In the genomic region with DNA sequence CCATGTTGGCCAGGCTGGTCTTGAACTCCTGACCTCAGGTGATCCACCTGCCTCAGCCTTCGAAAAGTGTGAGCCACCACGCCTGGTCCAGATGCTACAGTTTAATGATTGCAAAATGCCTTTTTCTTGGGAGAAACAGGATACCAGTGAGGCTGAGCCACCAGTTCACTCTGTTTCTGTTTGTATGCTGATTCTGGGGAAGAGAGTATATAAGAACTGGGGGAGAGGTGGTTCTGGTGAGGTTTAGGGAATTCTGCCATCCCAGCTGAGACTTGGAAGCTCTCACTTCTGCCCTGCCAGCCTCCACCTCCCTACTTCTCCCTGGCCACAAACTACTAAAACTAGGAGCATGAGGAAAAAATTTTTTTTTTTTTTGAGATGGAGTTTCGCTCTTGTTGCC, we compare ENCODE assay signal across 23 cellular contexts. TPM values are rescaled to one million over a fixed set of nuclear protein-coding genes. Genes with fewer than 3 reads are reported as not detected.
DNase-seq lines count a peak whose midpoint lies in the region; ATAC-seq lines count a peak whose summit lies in the region.
"Had no signal": no experiment of that assay in that cellular context is flagged by ENCODE, and none has a peak within 500 bp of the region (broad histone marks: within the 10 kb centered on the region; RNA-seq: fewer than 3 reads in every experiment).

No MANE protein-coding gene starts in this region.

- H3K36me3 Mint-ChIP-seq in activated naive CD8-positive, alpha-beta T cell treated with anti-CD3 and anti-CD28 coated beads, Interleukin-2, amount 10 ng/mL, durations not matched to agents 7 days and 5 days: peaks cover 28% of the 10 kb centered on the region
- H3K36me3 Mint-ChIP-seq in activated naive CD8-positive, alpha-beta T cell treated with anti-CD3 and anti-CD28 coated beads for 36 hours: peaks cover 30% of the 10 kb centered on the region

- H3K27me3 Mint-ChIP-seq in activated naive CD8-positive, alpha-beta T cell treated with anti-CD3 and anti-CD28 coated beads, Interleukin-2, amount 10 ng/mL, durations not matched to agents 7 days and 5 days: no peaks in the 10 kb centered on the region
- no peaks in the 10 kb centered on the region for H3K27me3 Mint-ChIP-seq in activated naive CD8-positive, alpha-beta T cell treated with anti-CD3 and anti-CD28 coated beads for 36 hours
- H3K27me3 Mint-ChIP-seq: CD4-positive, alpha-beta memory T cell; IgD-negative memory B cell had no signal

- no peak overlapping the region for H3K4me3 Mint-ChIP-seq in activated naive CD8-positive, alpha-beta T cell treated with anti-CD3 and anti-CD28 coated beads, Interleukin-2, amount 10 ng/mL, durations not matched to agents 7 days and 5 days
- no peak overlapping the region for H3K4me3 Mint-ChIP-seq in activated naive CD8-positive, alpha-beta T cell treated with anti-CD3 and anti-CD28 coated beads for 36 hours
- H3K4me3 Mint-ChIP-seq: CD4-positive, alpha-beta memory T cell; GM23338; IgD-negative memory B cell had no signal

- H3K27ac Mint-ChIP-seq in activated naive CD8-positive, alpha-beta T cell treated with anti-CD3 and anti-CD28 coated beads, Interleukin-2, amount 10 ng/mL, durations not matched to agents 7 days and 5 days: peak overlapping the region; percentile 32
- H3K27ac Mint-ChIP-seq in activated naive CD8-positive, alpha-beta T cell treated with anti-CD3 and anti-CD28 coated beads for 36 hours: no peak overlapping the region
- H3K27ac Mint-ChIP-seq: GM23338, IgD-negative memory B cell had no signal

- DNase-seq in activated naive CD8-positive, alpha-beta T cell treated with anti-CD3 and anti-CD28 coated beads, Interleukin-2, amount 10 ng/mL, durations not matched to agents 7 days and 5 days: no peak
- DNase-seq in activated naive CD8-positive, alpha-beta T cell treated with anti-CD3 and anti-CD28 coated beads for 36 hours: no peak
- DNase-seq in fibroblast of gingiva (ENCODE audit: low read depth): peak; percentile 75
- DNase-seq in mesenteric fat pad (ENCODE audit: low spot score): peak; percentile 33
- no peak for DNase-seq in OCI-M2 (lab: John Stamatoyannopoulos, UW; ENCODE audit: unreplicated experiment)
- DNase-seq in ureter (ENCODE audit: low spot score): no peak
- DNase-seq in GM19238 (ENCODE audit: insufficient read length, low spot score): no peak
- DNase-seq: C1 segment of cervical spinal cord; CD4-positive, alpha-beta memory T cell; COR-L47; NCI-H1048; NCI-H1417; NCI-H1694; NCI-H2029 treated with DMSO at 0.1 percent for 48 hours; NCI-H2227 treated with DMSO at 0.1 percent for 48 hours; NCI-H510A; NCI-H69; SHP77 treated with DMSO at 0.1 percent for 48 hours had no signal

- H3K9me3 Mint-ChIP-seq in activated naive CD8-positive, alpha-beta T cell treated with anti-CD3 and anti-CD28 coated beads, Interleukin-2, amount 10 ng/mL, durations not matched to agents 7 days and 5 days: no peaks in the 10 kb centered on the region
- no peaks in the 10 kb centered on the region for H3K9me3 Mint-ChIP-seq in activated naive CD8-positive, alpha-beta T cell treated with anti-CD3 and anti-CD28 coated beads for 36 hours
- H3K9me3 Mint-ChIP-seq: CD4-positive, alpha-beta memory T cell; GM23338; IgD-negative memory B cell had no signal

- no peak for ATAC-seq in activated naive CD8-positive, alpha-beta T cell treated with anti-CD3 and anti-CD28 coated beads, Interleukin-2, amount 10 ng/mL, durations not matched to agents 7 days and 5 days (ENCODE audit: low read depth)
- no peak for ATAC-seq in HG02840 (IDR thresholded peaks at IDR 0.05; ENCODE audit: low FRiP score, unreplicated experiment)
- ATAC-seq: GM23338, HCT116, Panc1 had no signal

- POLR2A ChIA-PET in activated naive CD8-positive, alpha-beta T cell treated with anti-CD3 and anti-CD28 coated beads, Interleukin-2, amount 10 ng/mL, durations not matched to agents 7 days and 5 days (lab: Charles Lee): interaction anchor here (1.0 kb wide), 1 partner anchor 8 kb away, joined by 4 read pairs; the partner anchor contains the start of gene PMF1

- H3K4me1 Mint-ChIP-seq in activated naive CD8-positive, alpha-beta T cell treated with anti-CD3 and anti-CD28 coated beads, Interleukin-2, amount 10 ng/mL, durations not matched to agents 7 days and 5 days: peaks cover 15% of the 10 kb centered on the region
- peaks cover 14% of the 10 kb centered on the region for H3K4me1 Mint-ChIP-seq in activated naive CD8-positive, alpha-beta T cell treated with anti-CD3 and anti-CD28 coated beads for 36 hours

RNA-seq across cellular contexts. Expression of gene PMF1, which starts 8.1 kb away (rescaled TPM):
- 10 to 100 TPM; 66.2 to 71.2 TPM for total RNA-seq in activated naive CD8-positive, alpha-beta T cell treated with anti-CD3 and anti-CD28 coated beads, Interleukin-2, amount 10 ng/mL, durations not matched to agents 7 days and 5 days
- 10 to 100 TPM; 83.4 to 87.3 TPM for total RNA-seq in activated naive CD8-positive, alpha-beta T cell treated with anti-CD3 and anti-CD28 coated beads for 36 hours
- total RNA-seq in mesenteric fat pad (46.4 TPM), ureter (59.3 TPM)

RNA-seq across cellular contexts. Expression of gene SLC25A44, which starts 10.8 kb away (rescaled TPM):
- 10 to 100 TPM; 30.9 to 35.3 TPM for total RNA-seq in activated naive CD8-positive, alpha-beta T cell treated with anti-CD3 and anti-CD28 coated beads, Interleukin-2, amount 10 ng/mL, durations not matched to agents 7 days and 5 days
- 10 to 100 TPM; 55.0 to 60.7 TPM for total RNA-seq in activated naive CD8-positive, alpha-beta T cell treated with anti-CD3 and anti-CD28 coated beads for 36 hours
- total RNA-seq in mesenteric fat pad (34.3 TPM), ureter (24.7 TPM)

RNA-seq across cellular contexts. Expression of gene BGLAP, which starts 37.3 kb away (rescaled TPM):
- 1 to 10 TPM; 3.3 to 4.8 TPM for total RNA-seq in activated naive CD8-positive, alpha-beta T cell treated with anti-CD3 and anti-CD28 coated beads, Interleukin-2, amount 10 ng/mL, durations not matched to agents 7 days and 5 days
- 1 to 10 TPM; 1.6 to 2.2 TPM for total RNA-seq in activated naive CD8-positive, alpha-beta T cell treated with anti-CD3 and anti-CD28 coated beads for 36 hours
- not detected for total RNA-seq in mesenteric fat pad
- 2.2 TPM for total RNA-seq in ureter

RNA-seq across cellular contexts. Expression of gene PAQR6, which starts 43.2 kb away (rescaled TPM):
- 1 to 10 TPM; 7.0 TPM for total RNA-seq in activated naive CD8-positive, alpha-beta T cell treated with anti-CD3 and anti-CD28 coated beads, Interleukin-2, amount 10 ng/mL, durations not matched to agents 7 days and 5 days
- total RNA-seq in activated naive CD8-positive, alpha-beta T cell treated with anti-CD3 and anti-CD28 coated beads for 36 hours: 1 to 10 TPM; 4.4 to 4.9 TPM
- total RNA-seq in mesenteric fat pad (1.4 TPM), ureter (4.4 TPM)

RNA-seq across cellular contexts. Expression of gene SEMA4A, which starts 51.3 kb away (rescaled TPM):
- 10 to 100 TPM in 1 of 2 experiments, 1 to 10 TPM in 1; 9.8 to 10.2 TPM for total RNA-seq in activated naive CD8-positive, alpha-beta T cell treated with anti-CD3 and anti-CD28 coated beads, Interleukin-2, amount 10 ng/mL, durations not matched to agents 7 days and 5 days
- total RNA-seq in activated naive CD8-positive, alpha-beta T cell treated with anti-CD3 and anti-CD28 coated beads for 36 hours: 10 to 100 TPM; 13.2 to 16.1 TPM
- total RNA-seq in mesenteric fat pad (31.9 TPM), ureter (49.3 TPM)

Comparison
In these comparisons a context has a peak if more than half of its experiments do, and no peak if none do; other contexts are left out.
1. DNase-seq: peak in fibroblast of gingiva (single experiment) and mesenteric fat pad (single experiment); none in activated naive CD8-positive, alpha-beta T cell treated with anti-CD3 and anti-CD28 coated beads, Interleukin-2, amount 10 ng/mL, durations not matched to agents 7 days and 5 days (single experiment), activated naive CD8-positive, alpha-beta T cell treated with anti-CD3 and anti-CD28 coated beads for 36 hours (single experiment), OCI-M2 (single experiment), ureter (single experiment) and GM19238 (single experiment).